ENCODE assay signal across 13 cellular contexts in the genomic region with DNA sequence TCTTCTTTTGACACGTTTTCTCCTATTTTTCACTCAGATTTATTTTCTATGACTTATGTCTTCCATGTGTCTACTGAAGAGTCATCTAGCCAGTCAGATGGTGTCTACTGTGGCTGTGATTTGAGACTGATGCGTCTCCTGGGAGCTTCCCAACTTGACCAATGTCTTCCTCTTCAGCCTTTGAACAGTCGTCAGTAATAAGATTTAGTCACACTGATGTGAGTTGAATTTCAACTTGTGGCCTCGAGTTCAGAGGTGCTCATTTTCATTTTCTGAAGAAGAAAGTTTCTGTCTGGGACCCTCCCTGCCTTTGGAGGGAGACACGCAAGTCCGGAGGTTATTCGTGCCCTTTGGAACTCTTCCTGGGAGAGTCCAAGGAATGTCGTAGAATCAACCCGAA.
A peak's percentile ranks its signal among the peaks of the same experiment; 100 is the strongest.
DNase-seq lines count a peak whose midpoint lies in the region; ATAC-seq and TF ChIP-seq lines count a peak whose summit lies in the region.
"Had no signal": no experiment of that assay in that cellular context is flagged by ENCODE, and none has a peak within 500 bp of the region (broad histone marks: within the 10 kb centered on the region; RNA-seq: fewer than 3 reads in every experiment).

No MANE protein-coding gene starts in this region.

- H3K79me2 ChIP-seq in SK-N-SH (ENCODE audit: insufficient read depth), result no peaks in the 10 kb centered on the region
- H3K79me2 ChIP-seq in osteoblast (ENCODE audit: insufficient read depth, low read length), result no peaks in the 10 kb centered on the region

- H3K27ac ChIP-seq in SK-N-SH (ENCODE audit: low read depth in 2 of 2, low read length in 1 of 2), result no peak overlapping the region
- H3K27ac ChIP-seq in IMR-90 (ENCODE audit: insufficient read depth, low read length), result no peak overlapping the region
- no peak overlapping the region for H3K27ac ChIP-seq in esophagus muscularis mucosa (replicated peaks in 1 of 4)
- peak overlapping the region; percentile 40 for H3K27ac ChIP-seq in osteoblast (ENCODE audit: low read depth, low read length)
- H3K27ac ChIP-seq: 22Rv1 had no signal

- no peak overlapping the region for H3K56ac ChIP-seq in IMR-90 (ENCODE audit: extremely low read depth, insufficient read depth, low read length)

- dilution Hi-C loops in IMR-90 (cut with HindIII; ENCODE audit: low sequenced_read_pairs, unreplicated experiment), result no loop called here

- no peak for TF ChIP-seq EP300 in SK-N-SH (IDR thresholded peaks at IDR 0.05; ENCODE audit: borderline replicate concordance in 1 of 2, low read depth in 1 of 2, low read length in 1 of 2)
- TF ChIP-seq EP300 in esophagus muscularis mucosa (IDR thresholded peaks at IDR 0.05), result no peak

- POLR2A ChIA-PET in SK-N-SH (lab: Yijun Ruan, JAX), result no interaction called here
- POLR2A ChIA-PET in IMR-90 (lab: Charles Lee; ENCODE audit: unreplicated experiment), result no interaction called here

- no peak overlapping the region for H3K18ac ChIP-seq in IMR-90 (ENCODE audit: low read depth, low read length)

- BruUV-seq in IMR-90 (replicated peaks; lab: Mats Ljungman, UMichigan), result no TSS peak

- H4K20me1 ChIP-seq in SK-N-SH (ENCODE audit: insufficient read depth), result no peaks in the 10 kb centered on the region
- no peaks in the 10 kb centered on the region for H4K20me1 ChIP-seq in IMR-90 (ENCODE audit: insufficient read depth, low read length)
- H4K20me1 ChIP-seq in osteoblast (ENCODE audit: insufficient read depth, low read length), result no peaks in the 10 kb centered on the region

- H4K5ac ChIP-seq in IMR-90 (ENCODE audit: low read depth, low read length), result no peak overlapping the region

- no peak for ATAC-seq in SK-N-SH treated with all-trans-retinoic acid at 6 μM for 48 hours
- ATAC-seq in IMR-90 (ENCODE audit: low read depth), result no peak
- ATAC-seq: GM12878 had no signal

- DNase-seq in SK-N-SH, result no peak
- DNase-seq in IMR-90, result no peak
- peak; percentile 55 for DNase-seq in esophagus muscularis mucosa (ENCODE audit: extremely low spot score)
- DNase-seq in osteoblast (ENCODE audit: insufficient read length, low spot score, missing footprints), result no peak
- DNase-seq in posterior cingulate gyrus, result no peak
- DNase-seq in erythroblast (lab: John Stamatoyannopoulos, UW), result no peak
- DNase-seq in superior temporal gyrus (ENCODE audit: extremely low spot score), result no peak
- DNase-seq: CD4-positive, CD25-positive, alpha-beta regulatory T cell; DMS 273 treated with DMSO at 0.1 percent for 48 hours had no signal

- H2AK9ac ChIP-seq in IMR-90 (replicated peaks; ENCODE audit: low read depth, low read length, poor library complexity), result no peak overlapping the region

- 0 out of 2 replicates have a peak overlapping the region, but pooled peaks have one; percentile 16 for H3K4ac ChIP-seq in IMR-90 (ENCODE audit: low read depth, low read length)

- no peak overlapping the region for H4K91ac ChIP-seq in IMR-90 (ENCODE audit: insufficient read depth, low read depth, low read length)

- 0 out of 2 replicates have a peak overlapping the region, but pooled peaks have one; percentile 21 for H2BK120ac ChIP-seq in IMR-90 (ENCODE audit: low read depth, low read length)

- TF ChIP-seq CTCF in SK-N-SH (IDR thresholded peaks at IDR 0.05) (no peak), IMR-90 (conservative IDR thresholded peaks at IDR 0.05; ENCODE audit: low read depth, low read length) (no peak), esophagus muscularis mucosa (IDR thresholded peaks at IDR 0.05) (no peak), osteoblast (IDR thresholded peaks at IDR 0.05; ENCODE audit: extremely low read depth, low read depth, low read length) (no peak)

- TF ChIP-seq POLR2A in IMR-90 (IDR thresholded peaks at IDR 0.05; ENCODE audit: low read depth, low read length) (no peak), esophagus muscularis mucosa (IDR thresholded peaks at IDR 0.05; ENCODE audit: low read depth) (no peak), erythroblast (IDR thresholded peaks at IDR 0.05; ENCODE audit: low read length) (no peak)

- H3K9me3 ChIP-seq in SK-N-SH, result no peaks in the 10 kb centered on the region
- no peaks in the 10 kb centered on the region for H3K9me3 ChIP-seq in IMR-90 (ENCODE audit: control insufficient read depth, insufficient read depth, low read length)
- no peaks in the 10 kb centered on the region for H3K9me3 ChIP-seq in esophagus muscularis mucosa
- no peaks in the 10 kb centered on the region for H3K9me3 ChIP-seq in osteoblast (ENCODE audit: low read depth, low read length)
- H3K9me3 ChIP-seq: HAP-1 had no signal

- WGBS in SK-N-SH (ENCODE audit: low lambda C conversion rate), result 55% methylated on average over 9 of the region's 9 CpGs
- WGBS in IMR-90 (ENCODE audit: extremely low coverage in 2 of 2, insufficient read length in 1 of 2), 2 experiments, result 91% methylated on average over 6 of the region's 9 CpGs; no CpG with 5 or more reads in 1 of the 2 experiments
- whole genome bisulfite sequencing in esophagus muscularis mucosa, result 82% methylated on average over 9 of the region's 9 CpGs

- H2AFZ ChIP-seq in SK-N-SH (ENCODE audit: low read depth) (peak overlapping the region; percentile 27; the same call in 1 of the 2 replicates), IMR-90 (replicated peaks; ENCODE audit: low read length, poor library complexity) (no peak overlapping the region), osteoblast (ENCODE audit: low read length) (peak overlapping the region; percentile 81)

- no peak overlapping the region for H2BK5ac ChIP-seq in IMR-90 (ENCODE audit: low read depth, low read length, poor library complexity, severe bottlenecking)

- no peak overlapping the region for H3K4me3 ChIP-seq in SK-N-SH (ENCODE audit: low read depth in 2 of 2, low read length in 1 of 2)
- no peak overlapping the region for H3K4me3 ChIP-seq in IMR-90 (ENCODE audit: insufficient read depth, low read depth, low read length)
- H3K4me3 ChIP-seq in esophagus muscularis mucosa, result no peak overlapping the region
- H3K4me3 ChIP-seq in osteoblast (ENCODE audit: insufficient read depth, low read length), result no peak overlapping the region
- H3K4me3 ChIP-seq: GM12878, HAP-1 had no signal

- intact Hi-C loops in IMR-90 (cut with micrococcal nuclease) (no loop called here), esophagus muscularis mucosa (cut with DNase I) (no loop called here), posterior cingulate gyrus (cut with DNase I) (no loop called here)

- TF ChIP-seq RAD21 in SK-N-SH (IDR thresholded peaks at IDR 0.05; ENCODE audit: low read length), result no peak
- TF ChIP-seq RAD21 in IMR-90 (IDR thresholded peaks at IDR 0.05; ENCODE audit: low read length), result no peak

- peak overlapping the region; percentile 72; the same call in 1 of the 3 replicates for H2BK15ac ChIP-seq in IMR-90 (ENCODE audit: low read depth, low read length)

- H3K4me1 ChIP-seq in SK-N-SH (ENCODE audit: control insufficient read depth in 1 of 2, insufficient read depth in 2 of 2, low read depth in 1 of 2, low read length in 1 of 2) (peaks cover 2 to 20% of the 10 kb centered on the region in 2 experiments; a peak in 3 of 4 replicates), IMR-90 (ENCODE audit: control insufficient read depth, insufficient read depth, low read length) (peaks cover 14% of the 10 kb centered on the region), esophagus muscularis mucosa (peaks cover 0 to 11% (median 4%) of the 10 kb centered on the region in 4 donors), osteoblast (ENCODE audit: insufficient read depth, low read length) (peaks cover 7% of the 10 kb centered on the region)
- H3K4me1 ChIP-seq: HAP-1 had no signal

- H3K23ac ChIP-seq in IMR-90 (ENCODE audit: low read depth, low read length), result no peak overlapping the region

- H2AK5ac ChIP-seq in IMR-90 (ENCODE audit: low read depth, low read length), result no peak overlapping the region; the same call in 1 of the 2 replicates

- no peak overlapping the region for H3K9ac ChIP-seq in SK-N-SH
- no peak overlapping the region for H3K9ac ChIP-seq in IMR-90 (ENCODE audit: low read depth, low read length)

- H3F3A ChIP-seq in SK-N-SH (replicated peaks; ENCODE audit: insufficient read depth), result peaks cover 6% of the 10 kb centered on the region

- H3K4me2 ChIP-seq in SK-N-SH (no peak overlapping the region), IMR-90 (ENCODE audit: low read depth, low read length) (no peak overlapping the region), osteoblast (ENCODE audit: insufficient read depth, low read length) (no peak overlapping the region)

- H3K9me2 ChIP-seq in SK-N-SH, result no peaks in the 10 kb centered on the region

- H2BK20ac ChIP-seq in IMR-90 (ENCODE audit: low read depth, low read length), result peak overlapping the region; percentile 21; the same call in 1 of the 2 replicates

- H3K27me3 ChIP-seq in SK-N-SH (ENCODE audit: insufficient read depth) (no peaks in the 10 kb centered on the region), IMR-90 (ENCODE audit: control insufficient read depth, insufficient read depth, low read length) (no peaks in the 10 kb centered on the region), esophagus muscularis mucosa (no peaks in the 10 kb centered on the region), osteoblast (ENCODE audit: insufficient read depth, low read length) (no peaks in the 10 kb centered on the region)

- H3K9me1 ChIP-seq in IMR-90 (ENCODE audit: insufficient read depth, low read length), result no peaks in the 10 kb centered on the region; the same call in 1 of the 2 replicates

- H3K14ac ChIP-seq in IMR-90 (replicated peaks; ENCODE audit: low read depth, low read length), result no peak overlapping the region

- H3K36me3 ChIP-seq in SK-N-SH (replicated peaks in 1 of 2; ENCODE audit: control insufficient read depth in 1 of 2, insufficient read depth in 2 of 2, low read length in 1 of 2), result no peaks in the 10 kb centered on the region
- H3K36me3 ChIP-seq in IMR-90 (ENCODE audit: control insufficient read depth, insufficient read depth, low read length), result no peaks in the 10 kb centered on the region
- H3K36me3 ChIP-seq in esophagus muscularis mucosa, result no peaks in the 10 kb centered on the region
- H3K36me3 ChIP-seq in osteoblast (ENCODE audit: insufficient read depth, low read length), result no peaks in the 10 kb centered on the region
- H3K36me3 ChIP-seq: HAP-1 had no signal

- H4K8ac ChIP-seq in IMR-90 (ENCODE audit: low read depth in 2 of 2, low read length in 2 of 2), result no peak overlapping the region

- in situ Hi-C loops in IMR-90 (cut with MboI; ENCODE audit: low sequenced_read_pairs), result no loop called here

- no peaks in the 10 kb centered on the region for H3K79me1 ChIP-seq in IMR-90 (ENCODE audit: low read depth in 1 of 2, low read length in 2 of 2)

- CTCF ChIA-PET in SK-N-SH (lab: Yijun Ruan, JAX) (interaction anchor here (1.0 kb wide), 1 partner anchor 19 kb away, joined by 3 read pairs; no protein-coding TSS in a partner anchor), IMR-90 (lab: Yijun Ruan, JAX) (no interaction called here)

TF ChIP-seq in SK-N-SH, 30 proteins besides CTCF, POLR2A, EP300 and RAD21:
- TF ChIP-seq RXRA (IDR thresholded peaks at IDR 0.05; ENCODE audit: borderline replicate concordance, low read depth), result no peak
- TF ChIP-seq TCF12 (IDR thresholded peaks at IDR 0.05), result no peak

TF ChIP-seq in SK-N-SH treated with all-trans-retinoic acid at 6 μM for 48 hours, 23 proteins besides CTCF, POLR2A, EP300 and RAD21 (continues in another document):
- no peak for TF ChIP-seq ZFP30 (CRISPR knock-in tag; IDR thresholded peaks at IDR 0.05)
- no peak for TF ChIP-seq OSR1 (CRISPR knock-in tag; IDR thresholded peaks at IDR 0.05)
- TF ChIP-seq CSDC2 (CRISPR knock-in tag; IDR thresholded peaks at IDR 0.05), result no peak

TF ChIP-seq in IMR-90, 13 proteins besides CTCF, POLR2A, EP300 and RAD21 (continues in another document):
- no peak for TF ChIP-seq CHD1 (IDR thresholded peaks at IDR 0.05; ENCODE audit: low read depth, low read length)
